9 cellular contexts compared by ENCODE assay signal in the genomic region with DNA sequence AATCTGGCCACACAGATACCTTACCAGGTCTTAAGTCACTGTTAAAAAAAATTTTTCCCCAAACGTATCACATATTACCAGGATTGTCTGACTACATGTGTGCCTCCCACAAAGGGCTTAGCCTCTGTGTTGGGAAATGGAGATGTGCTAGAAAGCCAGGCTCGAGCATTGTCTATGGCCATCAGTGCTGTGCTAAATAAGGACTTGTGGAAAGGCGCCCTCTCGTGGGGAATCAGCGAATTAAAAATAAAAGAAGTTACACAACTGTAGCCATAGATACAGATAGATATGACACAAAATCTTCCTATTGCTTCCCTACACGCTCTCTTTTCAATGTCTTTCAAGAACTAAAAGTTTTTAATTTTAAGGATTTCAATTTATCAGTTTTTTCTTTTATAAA. TPM values are rescaled to one million over a fixed set of nuclear protein-coding genes. Genes with fewer than 3 reads are reported as not detected.
A peak's percentile ranks its signal among the peaks of the same experiment; 100 is the strongest.
DNase-seq lines count a peak whose midpoint lies in the region; ATAC-seq and TF ChIP-seq lines count a peak whose summit lies in the region.
"Had no signal": no experiment of that assay in that cellular context is flagged by ENCODE, and none has a peak within 500 bp of the region (broad histone marks: within the 10 kb centered on the region; RNA-seq: fewer than 3 reads in every experiment).

No MANE protein-coding gene starts in this region.

- peaks cover 12 to 30% (median 29%) of the 10 kb centered on the region in 4 donors for H3K4me1 Mint-ChIP-seq in naive thymus-derived CD8-positive, alpha-beta T cell

- H3K36me3 ChIP-seq in transverse colon, result no peaks in the 10 kb centered on the region

- H3K27me3 ChIP-seq in transverse colon, result peaks cover 8% of the 10 kb centered on the region

- WGBS in transverse colon (ENCODE audit: low coverage in 1 of 2), 2 donors, result 2 to 10% methylated on average over 5 to 6 of the region's 6 CpGs

- POLR2A ChIA-PET in naive thymus-derived CD8-positive, alpha-beta T cell (lab: Charles Lee), result no interaction called here

- peaks cover 0 to 5% (median 0%) of the 10 kb centered on the region in 5 donors for H3K27me3 Mint-ChIP-seq in naive thymus-derived CD8-positive, alpha-beta T cell

- TF ChIP-seq EP300 in transverse colon (IDR thresholded peaks at IDR 0.05; ENCODE audit: low read depth), result no peak

- DNase-seq in activated gamma-delta T cell treated with Interleukin-2 at 50 U/mL for 16 hours (peak; percentile 55), activated gamma-delta T cell (lab: John Stamatoyannopoulos, UW) (no peak), NCI-H526 (lab: John Stamatoyannopoulos, UW) (peak; percentile 48 to 84), epithelial cell of proximal tubule (ENCODE audit: low read depth) (peak; percentile 18), transverse colon (peak; percentile 51)
- peak; percentile 50 to 54 for DNase-seq in activated CD4-positive, alpha-beta T cell treated with anti-CD3 and anti-CD28 coated beads, Interleukin-2, amount 50 U/mL, for 4 hours
- peak in 9 of 10 donors; percentile 43 to 72 (median 47) for DNase-seq in naive thymus-derived CD8-positive, alpha-beta T cell

- no peak for TF ChIP-seq POLR2A in transverse colon (IDR thresholded peaks at IDR 0.05)

- in situ Hi-C loops in transverse colon (cut with MboI; ENCODE audit: low pct_ligation_motif_present in 1 of 4, low pct_unique_long_range_greater_than_20kb in 1 of 4, low sequenced_read_pairs in 3 of 4), result loop anchor here in 2 of 4 donors (25.0 kb wide), 2 partner anchors 274 to 399 kb away; no protein-coding TSS in a partner anchor

- H3K4me1 ChIP-seq in transverse colon, result peaks cover 0 to 6% (median 0%) of the 10 kb centered on the region in 4 donors

- TF ChIP-seq CTCF in epithelial cell of proximal tubule (conservative IDR thresholded peaks at IDR 0.05; ENCODE audit: low read depth, low read length), result peak; percentile 72
- peak; percentile 52 to 68 (median 60) for TF ChIP-seq CTCF in transverse colon (IDR thresholded peaks at IDR 0.05)

- ATAC-seq in naive thymus-derived CD8-positive, alpha-beta T cell, result peak; percentile 52 to 60
- no peak for ATAC-seq in HG03571 (IDR thresholded peaks at IDR 0.05; ENCODE audit: unreplicated experiment)

- H3K9me3 ChIP-seq in transverse colon, result no peaks in the 10 kb centered on the region

- peak overlapping the region in 1 of 10 donors; percentile 21 for H3K4me3 Mint-ChIP-seq in naive thymus-derived CD8-positive, alpha-beta T cell

- H3K9me3 Mint-ChIP-seq in naive thymus-derived CD8-positive, alpha-beta T cell, result peaks cover 0 to 9% (median 0%) of the 10 kb centered on the region in 9 donors

- H3K4me3 ChIP-seq in epithelial cell of proximal tubule (ENCODE audit: low read depth, low read length), result no peak overlapping the region
- H3K4me3 ChIP-seq in transverse colon, result no peak overlapping the region

- H3K27ac Mint-ChIP-seq in naive thymus-derived CD8-positive, alpha-beta T cell, result peak overlapping the region in 1 of 10 donors; percentile 80

- intact Hi-C loops in transverse colon (cut with DNase I; ENCODE audit: low total_unique reads), result loop anchor here (2.0 kb wide), 1 partner anchor 319 kb away; no protein-coding TSS in a partner anchor

- no peak overlapping the region for H3K27ac ChIP-seq in transverse colon

- peaks cover 0 to 4% (median 0%) of the 10 kb centered on the region in 3 donors for H3K36me3 Mint-ChIP-seq in naive thymus-derived CD8-positive, alpha-beta T cell

RNA-seq across cellular contexts. Expression of gene CRNN, which starts 47.5 kb away (rescaled TPM):
- total RNA-seq in epithelial cell of proximal tubule (not detected in 2 replicates), transverse colon (not detected)
- total RNA-seq in naive thymus-derived CD8-positive, alpha-beta T cell, result not detected
- not detected for polyA plus RNA-seq in naive thymus-derived CD8-positive, alpha-beta T cell
- polyA plus RNA-seq: neural cell had no signal

RNA-seq across cellular contexts. Expression of gene LCE5A, which starts 49.1 kb away (rescaled TPM):
- total RNA-seq in epithelial cell of proximal tubule (not detected in 2 replicates), transverse colon (not detected)
- total RNA-seq in naive thymus-derived CD8-positive, alpha-beta T cell, result not detected
- not detected for polyA plus RNA-seq in naive thymus-derived CD8-positive, alpha-beta T cell
- polyA plus RNA-seq: neural cell had no signal

RNA-seq across cellular contexts. Expression of gene CRCT1, which starts 52.7 kb away (rescaled TPM):
- total RNA-seq in epithelial cell of proximal tubule, result 0.40 TPM in 1 of 2 replicates, not detected in the other
- total RNA-seq in naive thymus-derived CD8-positive, alpha-beta T cell, result not detected
- not detected for polyA plus RNA-seq in naive thymus-derived CD8-positive, alpha-beta T cell
- total RNA-seq in transverse colon, result not detected
- polyA plus RNA-seq: neural cell had no signal
